ENCODE assay signal across 10 cellular contexts in genomic region chr9:5869315-5870019, GRCh38.
DNase-seq lines count a peak whose midpoint lies in the region; ATAC-seq lines count a peak whose summit lies in the region.
"Had no signal": no experiment of that assay in that cellular context is flagged by ENCODE, and none has a peak within 500 bp of the region (broad histone marks: within the 10 kb centered on the region; RNA-seq: fewer than 3 reads in every experiment).

No MANE protein-coding gene starts in this region.

- H3K27me3 Mint-ChIP-seq in effector memory CD8-positive, alpha-beta T cell = no peaks in the 10 kb centered on the region
- H3K27me3 Mint-ChIP-seq: CD4-positive, alpha-beta T cell; naive thymus-derived CD4-positive, alpha-beta T cell had no signal

- no peak overlapping the region for H3K4me3 Mint-ChIP-seq in effector memory CD8-positive, alpha-beta T cell
- H3K4me3 Mint-ChIP-seq: CD4-positive, alpha-beta T cell; naive thymus-derived CD4-positive, alpha-beta T cell had no signal

- no peaks in the 10 kb centered on the region for H3K9me3 Mint-ChIP-seq in effector memory CD8-positive, alpha-beta T cell
- H3K9me3 Mint-ChIP-seq: CD4-positive, alpha-beta T cell; naive thymus-derived CD4-positive, alpha-beta T cell had no signal

- ATAC-seq in effector memory CD8-positive, alpha-beta T cell (replicated peaks) = no peak
- ATAC-seq in GM21786 (IDR thresholded peaks at IDR 0.05; ENCODE audit: unreplicated experiment) (no peak), HG02884 (IDR thresholded peaks at IDR 0.05; ENCODE audit: unreplicated experiment) (no peak)
- ATAC-seq: naive thymus-derived CD4-positive, alpha-beta T cell had no signal

- H3K36me3 Mint-ChIP-seq in effector memory CD8-positive, alpha-beta T cell (ENCODE audit: insufficient read depth) = peaks cover 3% of the 10 kb centered on the region

- peaks cover 1 to 6% of the 10 kb centered on the region in 2 donors for H3K4me1 Mint-ChIP-seq in effector memory CD8-positive, alpha-beta T cell (ENCODE audit: low read depth in 2 of 2)

- H3K27ac Mint-ChIP-seq in effector memory CD8-positive, alpha-beta T cell = peak overlapping the region; percentile 25 to 57
- H3K27ac Mint-ChIP-seq: CD4-positive, alpha-beta T cell had no signal

- DNase-seq in activated T-cell treated with anti-CD3 and anti-CD28 coated beads for 48 hours (ENCODE audit: low read depth) (peak; percentile 31), activated T-cell treated with anti-CD3 and anti-CD28 coated beads for 4 hours (no peak), RPMI8226 (peak; percentile 47), NCI-H1048 (lab: John Stamatoyannopoulos, UW) (no peak)
- DNase-seq in effector memory CD8-positive, alpha-beta T cell = peak in 1 of 3 experiments; percentile 10
- DNase-seq in stimulated activated CD8-positive, alpha-beta memory T cell treated with anti-CD3 and anti-CD28 coated beads, Interleukin-4, amount 100 ng/mL, for 48 hours = peak; percentile 59

Comparison
In these comparisons a context has a peak if more than half of its experiments do, and no peak if none do; other contexts are left out.
1. DNase-seq: peak in activated T-cell treated with anti-CD3 and anti-CD28 coated beads for 48 hours (single experiment), RPMI8226 (single experiment) and stimulated activated CD8-positive, alpha-beta memory T cell treated with anti-CD3 and anti-CD28 coated beads, Interleukin-4, amount 100 ng/mL, for 48 hours (single experiment); none in activated T-cell treated with anti-CD3 and anti-CD28 coated beads for 4 hours (single experiment) and NCI-H1048 (single experiment).